10 cellular contexts compared by ENCODE assay signal in genomic region chr2:168494190-168494711, GRCh38. TPM values are rescaled to one million over a fixed set of nuclear protein-coding genes. Genes with fewer than 3 reads are reported as not detected.
DNase-seq lines count a peak whose midpoint lies in the region; FAIRE-seq and TF ChIP-seq lines count a peak whose summit lies in the region.
"Had no signal": no experiment of that assay in that cellular context is flagged by ENCODE, and none has a peak within 500 bp of the region (broad histone marks: within the 10 kb centered on the region; RNA-seq: fewer than 3 reads in every experiment).

No MANE protein-coding gene starts in this region.

- TF ChIP-seq CTCF in astrocyte (IDR thresholded peaks at IDR 0.05; ENCODE audit: insufficient read depth, low read depth, low read length) (peak; percentile 29), liver (IDR thresholded peaks at IDR 0.05; ENCODE audit: low read depth, low read length, missing input control) (peak; percentile 23)

- H3K27me3 Mint-ChIP-seq in astrocyte (ENCODE audit: low read depth, unreplicated experiment) = no peaks in the 10 kb centered on the region
- H3K27me3 Mint-ChIP-seq: stimulated activated naive CD8-positive, alpha-beta T cell treated with anti-CD3 and anti-CD28 coated beads, Interleukin-15, Interleukin-2, amounts not matched to agents 100 ng/mL and 50 ng/mL, for 24 hours had no signal

- H3K9ac ChIP-seq in astrocyte (ENCODE audit: low read length) = no peak overlapping the region
- no peak overlapping the region for H3K9ac ChIP-seq in liver (ENCODE audit: low read depth in 1 of 2, low read length in 2 of 2)

- H3K4me1 ChIP-seq in astrocyte (ENCODE audit: insufficient read depth, low read length) (peaks cover 11% of the 10 kb centered on the region), liver (ENCODE audit: control insufficient read depth in 4 of 4, insufficient read depth in 4 of 4, low read length in 3 of 4) (peaks cover 0 to 9% (median 1%) of the 10 kb centered on the region in 4 donors)

- peaks cover 24% of the 10 kb centered on the region for H3K4me1 Mint-ChIP-seq in astrocyte (ENCODE audit: low read depth, unreplicated experiment)

- H3K4me3 ChIP-seq in astrocyte (ENCODE audit: insufficient read depth, low read depth, low read length) (no peak overlapping the region), liver (ENCODE audit: low read depth in 1 of 3, low read length in 3 of 3) (no peak overlapping the region)

- H3K36me3 ChIP-seq in astrocyte (ENCODE audit: insufficient read depth, low read length) (no peaks in the 10 kb centered on the region), liver (ENCODE audit: control insufficient read depth in 4 of 4, insufficient read depth in 3 of 4, low read depth in 1 of 4, low read length in 3 of 4) (no peaks in the 10 kb centered on the region)

- WGBS in liver = 71% methylated on average over 7 of the region's 7 CpGs

- H3K27ac ChIP-seq in astrocyte (ENCODE audit: low read depth, low read length) (no peak overlapping the region), liver (ENCODE audit: low read depth in 1 of 2, low read length in 2 of 2) (no peak overlapping the region)

- H3K36me3 Mint-ChIP-seq in astrocyte (ENCODE audit: low read depth, unreplicated experiment) = no peaks in the 10 kb centered on the region

- no peaks in the 10 kb centered on the region for H3K9me3 ChIP-seq in astrocyte (ENCODE audit: insufficient read depth, low read depth, low read length)
- no peaks in the 10 kb centered on the region for H3K9me3 ChIP-seq in liver (ENCODE audit: control insufficient read depth in 4 of 4, low read length in 3 of 4)

- H3K4me2 ChIP-seq in astrocyte (ENCODE audit: low read length) = no peak overlapping the region

- TF ChIP-seq RAD21 in liver (IDR thresholded peaks at IDR 0.05) = peak; percentile 26 to 65

- H2AFZ ChIP-seq in astrocyte (ENCODE audit: low read depth, low read length) = no peak overlapping the region

- H3K27ac Mint-ChIP-seq in astrocyte (ENCODE audit: unreplicated experiment) = no peak overlapping the region
- H3K27ac Mint-ChIP-seq: stimulated activated naive CD8-positive, alpha-beta T cell treated with anti-CD3 and anti-CD28 coated beads, Interleukin-15, Interleukin-2, amounts not matched to agents 100 ng/mL and 50 ng/mL, for 24 hours had no signal

- DNase-seq in DMS53 treated with DMSO at 0.1 percent for 48 hours (lab: John Stamatoyannopoulos, UW; ENCODE audit: unreplicated experiment) = peak; percentile 86
- DNase-seq in HT1080 (ENCODE audit: low read depth) = peak; percentile 37
- DNase-seq in astrocyte (ENCODE audit: low read depth) = no peak
- DNase-seq in globus pallidus (ENCODE audit: low spot score) = no peak
- no peak for DNase-seq in NCI-H1417 treated with DMSO at 0.1 percent for 48 hours (lab: John Stamatoyannopoulos, UW)
- no peak for DNase-seq in cerebellar nuclear complex (lab: John Stamatoyannopoulos, UW)
- DNase-seq in NCI-H446 (lab: John Stamatoyannopoulos, UW) = no peak
- DNase-seq: DMS153 had no signal

- no peaks in the 10 kb centered on the region for H3K9me3 Mint-ChIP-seq in astrocyte (ENCODE audit: unreplicated experiment)
- H3K9me3 Mint-ChIP-seq: stimulated activated naive CD8-positive, alpha-beta T cell treated with anti-CD3 and anti-CD28 coated beads, Interleukin-15, Interleukin-2, amounts not matched to agents 100 ng/mL and 50 ng/mL, for 24 hours had no signal

- no peak overlapping the region for H3K4me3 Mint-ChIP-seq in astrocyte (ENCODE audit: unreplicated experiment)
- H3K4me3 Mint-ChIP-seq: stimulated activated naive CD8-positive, alpha-beta T cell treated with anti-CD3 and anti-CD28 coated beads, Interleukin-15, Interleukin-2, amounts not matched to agents 100 ng/mL and 50 ng/mL, for 24 hours had no signal

- H3K79me2 ChIP-seq in astrocyte (ENCODE audit: insufficient read depth, low read length) = no peaks in the 10 kb centered on the region

- no peak for FAIRE-seq in astrocyte (lab: Jason Lieb, UNC)

- no peaks in the 10 kb centered on the region for H3K27me3 ChIP-seq in astrocyte (ENCODE audit: insufficient read depth, low read length)
- H3K27me3 ChIP-seq in liver (ENCODE audit: control insufficient read depth in 4 of 4, insufficient read depth in 4 of 4, low read length in 3 of 4) = no peaks in the 10 kb centered on the region

- peaks cover 3% of the 10 kb centered on the region for H4K20me1 ChIP-seq in astrocyte (ENCODE audit: insufficient read depth, low read length)

TF ChIP-seq in liver, 16 proteins besides CTCF, POLR2A, EP300 and RAD21:
- no peak for TF ChIP-seq FOXA1 (IDR thresholded peaks at IDR 0.05)
- no peak for TF ChIP-seq RXRA (IDR thresholded peaks at IDR 0.05)
- TF ChIP-seq JUND (IDR thresholded peaks at IDR 0.05) = no peak
- no peak for TF ChIP-seq NR2F2 (IDR thresholded peaks at IDR 0.05)
- TF ChIP-seq REST (IDR thresholded peaks at IDR 0.05) = no peak
- no peak for TF ChIP-seq HNF4G (IDR thresholded peaks at IDR 0.05)
- TF ChIP-seq MAX (IDR thresholded peaks at IDR 0.05) = no peak
- no peak for TF ChIP-seq FOXA2 (IDR thresholded peaks at IDR 0.05)

RNA-seq across cellular contexts. Expression of gene CERS6, which starts 38.2 kb away (rescaled TPM):
- 20.6 and 24.3 TPM in 2 replicates for total RNA-seq in HT1080 (2014; rRNA removed; shearing (Covaris generic))
- 15.3 and 19.2 TPM in 2 replicates for polyA plus RNA-seq in HT1080 (2015; cell fraction: cytosol; rRNA removed)
- 13.4 and 13.7 TPM in 2 replicates for polyA plus RNA-seq in HT1080 (2015; cell fraction: nucleus; rRNA removed)
- total RNA-seq in astrocyte (23.4 and 24.8 TPM in 2 replicates), liver (10 to 100 TPM; 13.5 to 20.4 TPM)
- polyA plus RNA-seq in liver = 1 to 10 TPM; 4.2 to 6.8 TPM

Comparison
In these comparisons a context has a peak if more than half of its experiments do, and no peak if none do; other contexts are left out.
1. DNase-seq: peak in DMS53 treated with DMSO at 0.1 percent for 48 hours (single experiment) and HT1080 (single experiment); none in astrocyte (single experiment), globus pallidus (single experiment), NCI-H1417 treated with DMSO at 0.1 percent for 48 hours (single experiment), cerebellar nuclear complex (0 of 2) and NCI-H446 (0 of 2).